In genomic region chr1:82279241-82279640, GRCh38 we compare ENCODE assay signal across 26 cellular contexts.
"Had no signal": no experiment of that assay in that cellular context is flagged by ENCODE, and none has a peak within 500 bp of the region (broad histone marks: within the 10 kb centered on the region; RNA-seq: fewer than 3 reads in every experiment).

No MANE protein-coding gene starts in this region.

- H3K27ac Mint-ChIP-seq: activated CD4-positive, alpha-beta T cell treated with anti-CD3 and anti-CD28 coated beads, Interleukin-2, amount 10 ng/mL, durations not matched to agents 7 days and 5 days; activated CD8-positive, alpha-beta memory T cell treated with anti-CD3 and anti-CD28 coated beads, Interleukin-2, amount 10 ng/mL, durations not matched to agents 7 days and 5 days; activated CD8-positive, alpha-beta T cell treated with anti-CD3 and anti-CD28 coated beads for 36 hours; activated naive CD4-positive, alpha-beta T cell treated with anti-CD3 and anti-CD28 coated beads, Interleukin-2, amount 10 ng/mL, durations not matched to agents 7 days and 5 days; activated naive CD8-positive, alpha-beta T cell treated with anti-CD3 and anti-CD28 coated beads, Interleukin-2, amount 10 ng/mL, durations not matched to agents 7 days and 5 days; activated T-cell treated with anti-CD3 and anti-CD28 coated beads, Interleukin-2, amount 50 U/mL, for 72 hours; natural killer cell; T-helper 17 cell had no signal

- ATAC-seq: activated CD8-positive, alpha-beta memory T cell treated with anti-CD3 and anti-CD28 coated beads, Interleukin-2, amount 10 ng/mL, durations not matched to agents 7 days and 5 days; activated CD8-positive, alpha-beta T cell treated with anti-CD3 and anti-CD28 coated beads for 36 hours; left lobe of liver; lower lobe of right lung; natural killer cell; right cardiac atrium; stimulated activated naive CD8-positive, alpha-beta T cell treated with anti-CD3 and anti-CD28 coated beads, Interleukin-15, Interleukin-2, amounts not matched to agents 100 U/mL and 50 U/mL, for 24 hours; T-helper 17 cell had no signal

- H3K4me1 ChIP-seq: lower lobe of right lung, spleen, testis, transverse colon had no signal

- H3K4me1 Mint-ChIP-seq: activated CD4-positive, alpha-beta T cell treated with anti-CD3 and anti-CD28 coated beads, Interleukin-2, amount 10 ng/mL, durations not matched to agents 7 days and 5 days; activated CD8-positive, alpha-beta memory T cell treated with anti-CD3 and anti-CD28 coated beads, Interleukin-2, amount 10 ng/mL, durations not matched to agents 7 days and 5 days; activated naive CD4-positive, alpha-beta T cell treated with anti-CD3 and anti-CD28 coated beads, Interleukin-2, amount 10 ng/mL, durations not matched to agents 7 days and 5 days; activated naive CD8-positive, alpha-beta T cell treated with anti-CD3 and anti-CD28 coated beads, Interleukin-2, amount 10 ng/mL, durations not matched to agents 7 days and 5 days; natural killer cell; T-helper 17 cell had no signal

- H3K4me3 ChIP-seq: coronary artery, dorsolateral prefrontal cortex, lower lobe of right lung, spleen, testis, transverse colon had no signal

- H3K9me3 ChIP-seq: lower lobe of right lung, testis, transverse colon had no signal

- H3K27me3 Mint-ChIP-seq: activated CD4-positive, alpha-beta T cell treated with anti-CD3 and anti-CD28 coated beads, Interleukin-2, amount 10 ng/mL, durations not matched to agents 7 days and 5 days; activated CD8-positive, alpha-beta memory T cell treated with anti-CD3 and anti-CD28 coated beads, Interleukin-2, amount 10 ng/mL, durations not matched to agents 7 days and 5 days; activated CD8-positive, alpha-beta T cell treated with anti-CD3 and anti-CD28 coated beads for 36 hours; activated naive CD4-positive, alpha-beta T cell treated with anti-CD3 and anti-CD28 coated beads, Interleukin-2, amount 10 ng/mL, durations not matched to agents 7 days and 5 days; activated naive CD8-positive, alpha-beta T cell treated with anti-CD3 and anti-CD28 coated beads, Interleukin-2, amount 10 ng/mL, durations not matched to agents 7 days and 5 days; T-helper 17 cell had no signal

- H3K9me3 Mint-ChIP-seq: activated naive CD4-positive, alpha-beta T cell treated with anti-CD3 and anti-CD28 coated beads, Interleukin-2, amount 10 ng/mL, durations not matched to agents 7 days and 5 days had no signal

- H3K36me3 Mint-ChIP-seq: activated CD8-positive, alpha-beta memory T cell treated with anti-CD3 and anti-CD28 coated beads, Interleukin-2, amount 10 ng/mL, durations not matched to agents 7 days and 5 days; activated naive CD4-positive, alpha-beta T cell treated with anti-CD3 and anti-CD28 coated beads, Interleukin-2, amount 10 ng/mL, durations not matched to agents 7 days and 5 days; activated naive CD8-positive, alpha-beta T cell treated with anti-CD3 and anti-CD28 coated beads, Interleukin-2, amount 10 ng/mL, durations not matched to agents 7 days and 5 days had no signal

- DNase-seq: activated CD4-positive, alpha-beta T cell treated with anti-CD3 and anti-CD28 coated beads, Interleukin-2, amount 10 ng/mL, durations not matched to agents 7 days and 5 days; activated CD4-positive, CD25-positive, alpha-beta regulatory T cell treated with anti-CD3 and anti-CD28 coated beads, Interleukin-2, amount 50 U/mL, for 72 hours; activated CD8-positive, alpha-beta memory T cell treated with anti-CD3 and anti-CD28 coated beads, Interleukin-2, amount 10 ng/mL, durations not matched to agents 7 days and 5 days; activated CD8-positive, alpha-beta T cell treated with anti-CD3 and anti-CD28 coated beads for 36 hours; activated effector memory CD4-positive, alpha-beta T cell treated with Interleukin-2 at 50 U/mL for 16 hours; activated naive CD4-positive, alpha-beta T cell treated with anti-CD3 and anti-CD28 coated beads, Interleukin-2, amount 10 ng/mL, durations not matched to agents 7 days and 5 days; activated naive CD8-positive, alpha-beta T cell treated with anti-CD3 and anti-CD28 coated beads, Interleukin-2, amount 10 ng/mL, durations not matched to agents 7 days and 5 days; activated T-cell treated with anti-CD3 and anti-CD28 coated beads, Interleukin-2, amount 50 U/mL, for 72 hours; brain microvascular endothelial cell; dorsolateral prefrontal cortex; effector memory CD4-positive, alpha-beta T cell; kidney glomerular epithelial cell; lower lobe of right lung; mesenchymal stem cell; natural killer cell; posterior cingulate gyrus; right cardiac atrium; spleen; stimulated activated CD4-positive, alpha-beta T cell treated with anti-CD3 and anti-CD28 coated beads, Interleukin-2, amount 100 ng/mL, for 48 hours; stimulated activated naive CD8-positive, alpha-beta T cell treated with anti-CD3 and anti-CD28 coated beads, Interleukin-15, Interleukin-2, amounts not matched to agents 100 U/mL and 50 U/mL, for 24 hours; T-helper 17 cell; T1000; testis; transverse colon had no signal

- H3K27me3 ChIP-seq: brain microvascular endothelial cell, dorsolateral prefrontal cortex, spleen, testis, transverse colon had no signal

- H3K36me3 ChIP-seq: brain microvascular endothelial cell, lower lobe of right lung, spleen, transverse colon had no signal

- H3K27ac ChIP-seq: brain microvascular endothelial cell, coronary artery, dorsolateral prefrontal cortex, lower lobe of right lung, spleen, testis, transverse colon had no signal

- H3K4me3 Mint-ChIP-seq: activated CD4-positive, alpha-beta T cell treated with anti-CD3 and anti-CD28 coated beads, Interleukin-2, amount 10 ng/mL, durations not matched to agents 7 days and 5 days; activated CD8-positive, alpha-beta memory T cell treated with anti-CD3 and anti-CD28 coated beads, Interleukin-2, amount 10 ng/mL, durations not matched to agents 7 days and 5 days; activated CD8-positive, alpha-beta T cell treated with anti-CD3 and anti-CD28 coated beads for 36 hours; activated naive CD4-positive, alpha-beta T cell treated with anti-CD3 and anti-CD28 coated beads, Interleukin-2, amount 10 ng/mL, durations not matched to agents 7 days and 5 days; activated naive CD8-positive, alpha-beta T cell treated with anti-CD3 and anti-CD28 coated beads, Interleukin-2, amount 10 ng/mL, durations not matched to agents 7 days and 5 days; activated T-cell treated with anti-CD3 and anti-CD28 coated beads, Interleukin-2, amount 50 U/mL, for 72 hours; natural killer cell; T-helper 17 cell had no signal
